9 cellular contexts compared by ENCODE assay signal in genomic region chr14:92728781-92729364, GRCh38. TPM values are rescaled to one million over a fixed set of nuclear protein-coding genes. Genes with fewer than 3 reads are reported as not detected.
DNase-seq lines count a peak whose midpoint lies in the region; ATAC-seq, FAIRE-seq and TF ChIP-seq lines count a peak whose summit lies in the region.
"Had no signal": no experiment of that assay in that cellular context is flagged by ENCODE, and none has a peak within 500 bp of the region (broad histone marks: within the 10 kb centered on the region; RNA-seq: fewer than 3 reads in every experiment).

No MANE protein-coding gene starts in this region.

- no peak overlapping the region for H2AFZ ChIP-seq in HepG2 (ENCODE audit: low read length)
- H2AFZ ChIP-seq in smooth muscle cell (ENCODE audit: low read depth), result no peak overlapping the region

- TF ChIP-seq CTCF in RWPE1 (conservative IDR thresholded peaks at IDR 0.05; ENCODE audit: low read depth) (no peak), HepG2 (CRISPR knock-in tag; IDR thresholded peaks at IDR 0.05) (no peak), esophagus squamous epithelium (IDR thresholded peaks at IDR 0.05) (no peak), smooth muscle cell (IDR thresholded peaks at IDR 0.05; ENCODE audit: borderline replicate concordance, insufficient read depth, poor library complexity, severe bottlenecking) (no peak)
- no peak for TF ChIP-seq CTCF in CD4-positive, alpha-beta T cell (IDR thresholded peaks at IDR 0.05)

- H3K36me3 Mint-ChIP-seq in CD4-positive, alpha-beta T cell (ENCODE audit: low read depth), result peaks cover 44% of the 10 kb centered on the region

- TF ChIP-seq EP300 in HepG2 (IDR thresholded peaks at IDR 0.05; ENCODE audit: low read depth in 2 of 2, low read length in 2 of 2) (no peak), HepG2 (CRISPR knock-in tag; IDR thresholded peaks at IDR 0.05; ENCODE audit: borderline replicate concordance) (no peak)

- TF ChIP-seq RAD21 in HepG2 (CRISPR knock-in tag; IDR thresholded peaks at IDR 0.05), result no peak

- BruUV-seq in HepG2 (replicated peaks; lab: Mats Ljungman, UMichigan), result no TSS peak

- H3K36me3 ChIP-seq in HepG2 (replicated peaks in 1 of 2; ENCODE audit: control insufficient read depth in 1 of 2, insufficient read depth in 2 of 2, low read length in 2 of 2) (peaks cover 4 to 13% of the 10 kb centered on the region in 2 experiments; a peak in 3 of 5 replicates), esophagus squamous epithelium (peaks cover 0 to 33% (median 6%) of the 10 kb centered on the region in 3 donors), smooth muscle cell (ENCODE audit: low read depth) (peaks cover 6% of the 10 kb centered on the region)

- no peak overlapping the region for H3K27ac Mint-ChIP-seq in CD4-positive, alpha-beta T cell

- no peaks in the 10 kb centered on the region for H3K4me1 Mint-ChIP-seq in CD4-positive, alpha-beta T cell (ENCODE audit: low read depth)

- H3K27ac ChIP-seq in RWPE1 (peak overlapping the region; percentile 48), HepG2 (ENCODE audit: extremely low read length, insufficient read depth, low read length) (no peak overlapping the region), esophagus squamous epithelium (no peak overlapping the region), smooth muscle cell (ENCODE audit: low read depth) (no peak overlapping the region)
- H3K27ac ChIP-seq in CD4-positive, alpha-beta T cell (ENCODE audit: low read depth, low read length), result no peak overlapping the region

- intact Hi-C loops in HepG2 (cut with micrococcal nuclease; ENCODE audit: unreplicated experiment), result no loop called here
- intact Hi-C loops in esophagus squamous epithelium (cut with DNase I), result no loop called here
- intact Hi-C loops in CD4-positive, alpha-beta T cell (cut with DNase I, micrococcal nuclease), result no loop called here

- WGBS in HepG2 (ENCODE audit: low lambda C conversion rate), result 95% methylated on average over 6 of the region's 8 CpGs
- WGBS in esophagus squamous epithelium, 2 donors, result 38 to 67% methylated on average over 7 to 8 of the region's 8 CpGs
- WGBS in smooth muscle cell (ENCODE audit: low lambda C conversion rate), result 91% methylated on average over 8 of the region's 8 CpGs

- H3K4me3 Mint-ChIP-seq in CD4-positive, alpha-beta T cell, result no peak overlapping the region

- peaks cover 33% of the 10 kb centered on the region for H3K4me1 ChIP-seq in HepG2 (ENCODE audit: insufficient read depth, low read length)
- H3K4me1 ChIP-seq in esophagus squamous epithelium, result peaks cover 4 to 50% (median 9%) of the 10 kb centered on the region in 3 donors
- H3K4me1 ChIP-seq in smooth muscle cell (ENCODE audit: low read depth), result peaks cover 5% of the 10 kb centered on the region

- H3K4me2 ChIP-seq in HepG2 (ENCODE audit: low read depth, low read length) (no peak overlapping the region), smooth muscle cell (no peak overlapping the region)

- in situ Hi-C loops in HepG2 (cut with HindIII; ENCODE audit: extremely low pct_ligation_motif_present, low pct_unique_long_range_greater_than_20kb), result no loop called here

- H4K20me1 ChIP-seq in HepG2 (ENCODE audit: insufficient read depth, low read length), result no peaks in the 10 kb centered on the region
- H4K20me1 ChIP-seq in smooth muscle cell (ENCODE audit: low read depth), result peaks cover 46% of the 10 kb centered on the region

- H3K27me3 Mint-ChIP-seq in CD4-positive, alpha-beta T cell, result no peaks in the 10 kb centered on the region

- H3K27me3 ChIP-seq in HepG2 (ENCODE audit: control insufficient read depth in 1 of 2, insufficient read depth in 2 of 2, low read length in 2 of 2) (no peaks in the 10 kb centered on the region), esophagus squamous epithelium (no peaks in the 10 kb centered on the region), smooth muscle cell (ENCODE audit: low read depth) (no peaks in the 10 kb centered on the region)
- H3K27me3 ChIP-seq in CD4-positive, alpha-beta T cell (ENCODE audit: control insufficient read depth, insufficient read depth, low read length), result no peaks in the 10 kb centered on the region
- H3K27me3 ChIP-seq: heart right ventricle had no signal

- TF ChIP-seq POLR2A in HepG2 (IDR thresholded peaks at IDR 0.05; ENCODE audit: insufficient read depth in 1 of 2, low read depth in 2 of 2, low read length in 2 of 2), result no peak
- no peak for TF ChIP-seq POLR2A in esophagus squamous epithelium (IDR thresholded peaks at IDR 0.05)

- no peak overlapping the region for H3K4me3 ChIP-seq in HepG2 (replicated peaks in 1 of 3; ENCODE audit: insufficient read depth in 1 of 3, low read depth in 2 of 3, low read length in 3 of 3)
- no peak overlapping the region for H3K4me3 ChIP-seq in esophagus squamous epithelium
- no peak overlapping the region for H3K4me3 ChIP-seq in smooth muscle cell
- H3K4me3 ChIP-seq: heart right ventricle had no signal

- no peaks in the 10 kb centered on the region for H3K9me3 Mint-ChIP-seq in CD4-positive, alpha-beta T cell

- FAIRE-seq in HepG2 (lab: Jason Lieb, UNC), result no peak

- CTCF ChIA-PET in RWPE1 (lab: Yijun Ruan, JAX) (interaction anchor here (0.5 to 1.0 kb wide), 2 partner anchors 42 to 73 kb away, joined by 3 read pairs; no protein-coding TSS in a partner anchor), HepG2 (lab: Yijun Ruan, JAX; ENCODE audit: low intra/inter-chr PET ratio, low total read pairs) (no interaction called here)
- CTCF ChIA-PET in CD4-positive, alpha-beta T cell (lab: Charles Lee), result no interaction called here

- ATAC-seq in HG02798 (IDR thresholded peaks at IDR 0.05; ENCODE audit: poor library complexity, unreplicated experiment) (peak; percentile 51), HepG2 (no peak)
- ATAC-seq in CD4-positive, alpha-beta T cell (ENCODE audit: poor library complexity), result no peak

- peaks cover 8% of the 10 kb centered on the region for H3F3A ChIP-seq in smooth muscle cell (ENCODE audit: low read depth)

- H3K9ac ChIP-seq in HepG2 (ENCODE audit: insufficient read depth, low read depth, low read length) (no peak overlapping the region), smooth muscle cell (ENCODE audit: low read depth) (no peak overlapping the region)

- H3K9me3 ChIP-seq in HepG2 (ENCODE audit: low read length) (no peaks in the 10 kb centered on the region), esophagus squamous epithelium (no peaks in the 10 kb centered on the region), smooth muscle cell (replicated peaks; ENCODE audit: low read depth) (no peaks in the 10 kb centered on the region)
- no peaks in the 10 kb centered on the region for H3K9me3 ChIP-seq in CD4-positive, alpha-beta T cell (ENCODE audit: control insufficient read depth, low read length)

- POLR2A ChIA-PET in RWPE1 (lab: Yijun Ruan, JAX; ENCODE audit: low non-redundant PET) (interaction anchor here (0.6 kb wide), 1 partner anchor 42 kb away, joined by 4 read pairs; no protein-coding TSS in a partner anchor), HepG2 (lab: Yijun Ruan, JAX) (no interaction called here)
- POLR2A ChIA-PET in CD4-positive, alpha-beta T cell (lab: Charles Lee), result no interaction called here

- DNase-seq in NCI-H2107 treated with DMSO at 0.1 percent for 48 hours (lab: John Stamatoyannopoulos, UW; ENCODE audit: unreplicated experiment) (peak; percentile 77), NCI-H2107 (lab: John Stamatoyannopoulos, UW) (no peak), RWPE1 (ENCODE audit: low spot score) (peak; percentile 84), HepG2 (ENCODE audit: low spot score) (no peak), esophagus squamous epithelium (lab: John Stamatoyannopoulos, UW) (no peak), smooth muscle cell (lab: John Stamatoyannopoulos, UW; ENCODE audit: unreplicated experiment) (no peak)
- no peak for DNase-seq in CD4-positive, alpha-beta T cell
- DNase-seq: heart right ventricle had no signal

- H3K79me2 ChIP-seq in HepG2 (ENCODE audit: insufficient read depth, low read length) (no peaks in the 10 kb centered on the region), smooth muscle cell (ENCODE audit: low read depth) (peaks cover 4% of the 10 kb centered on the region)

TF ChIP-seq in HepG2, 621 proteins besides CTCF, POLR2A, EP300 and RAD21:
- no peak for TF ChIP-seq GTF2F1 (IDR thresholded peaks at IDR 0.05; ENCODE audit: low read length)
- TF ChIP-seq ZNF768 (CRISPR knock-in tag; IDR thresholded peaks at IDR 0.05), result peak; percentile 16

RNA-seq across cellular contexts. Expression of gene LGMN, which starts 19.6 kb away (rescaled TPM):
- 10.4 and 28.9 TPM in 2 replicates for total RNA-seq in HepG2 (2016; rRNA removed; fragmentation: Illumina TruSeq; extraction: Trizol)
- 3.0 and 5.2 TPM in 2 replicates for total RNA-seq in HepG2 (2016; cell fraction: cytosol; rRNA removed; fragmentation: Illumina TruSeq; extraction: Trizol; ENCODE audit: low read depth)
- 10.1 and 29.2 TPM in 2 replicates for total RNA-seq in HepG2 (2016; cell fraction: insoluble cytoplasmic fraction; rRNA removed; fragmentation: Illumina TruSeq; extraction: Trizol)
- 6.4 and 6.6 TPM in 2 replicates for total RNA-seq in HepG2 (2016; cell fraction: membrane; rRNA removed; fragmentation: Illumina TruSeq; extraction: Trizol)
- 26.8 and 34.0 TPM in 2 replicates for total RNA-seq in HepG2 (2016; cell fraction: nucleus; rRNA removed; fragmentation: Illumina TruSeq; extraction: Trizol)
- 76.4 and 83.6 TPM in 2 replicates for polyA plus RNA-seq in HepG2 (2011; rRNA removed)
- polyA plus RNA-seq in HepG2 (2011; cell fraction: cytosol; rRNA removed), result 76.0 and 85.2 TPM in 2 replicates
- polyA plus RNA-seq in HepG2 (2011; cell fraction: nucleus; rRNA removed), result 50.5 and 61.9 TPM in 2 replicates
- 45.0 and 57.9 TPM in 2 replicates for polyA plus RNA-seq in HepG2 (2012)
- 3.5 and 4.0 TPM in 2 replicates for polyA plus RNA-seq in HepG2 (2016; cell fraction: cytosol; fragmentation: Illumina TruSeq; extraction: Trizol; ENCODE audit: low read depth)
- 12.3 and 12.9 TPM in 2 replicates for polyA plus RNA-seq in HepG2 (2016; cell fraction: insoluble cytoplasmic fraction; fragmentation: Illumina TruSeq; extraction: Trizol; ENCODE audit: low read depth)
- polyA plus RNA-seq in HepG2 (2016; cell fraction: membrane; fragmentation: Illumina TruSeq; extraction: Trizol; ENCODE audit: low read depth), result 4.3 and 4.4 TPM in 2 replicates
- 46.4 and 49.9 TPM in 2 replicates for polyA plus RNA-seq in HepG2 (2016; cell fraction: nucleus; fragmentation: Illumina TruSeq; extraction: Trizol; ENCODE audit: insufficient read depth, low read depth)
- polyA minus RNA-seq in HepG2 (2011; rRNA and poly(A)+ RNA removed; ENCODE audit: low replicate concordance), result 30.5 and 33.0 TPM in 2 replicates
- polyA minus RNA-seq in HepG2 (2011; cell fraction: cytosol; rRNA and poly(A)+ RNA removed), result 17.5 and 19.4 TPM in 2 replicates
- polyA minus RNA-seq in HepG2 (2011; cell fraction: nucleus; rRNA and poly(A)+ RNA removed), result 14.9 and 23.0 TPM in 2 replicates
- 100 to 1,000 TPM in 1 of 4 donors, 10 to 100 TPM in 3; 42.6 to 107 (median 70.8) TPM for total RNA-seq in esophagus squamous epithelium
- 1 to 10 TPM; 4.5 to 4.9 TPM for total RNA-seq in CD4-positive, alpha-beta T cell
- 110 and 124 TPM in 2 replicates for total RNA-seq in smooth muscle cell
- polyA plus RNA-seq in smooth muscle cell, result 111 and 133 TPM in 2 replicates

Comparison
In these comparisons a context has a peak if more than half of its experiments do, and no peak if none do; other contexts are left out.
1. DNase-seq: peak in NCI-H2107 treated with DMSO at 0.1 percent for 48 hours (single experiment) and RWPE1 (single experiment); none in NCI-H2107 (single experiment), HepG2 (single experiment), esophagus squamous epithelium (single experiment), CD4-positive, alpha-beta T cell (0 of 10) and smooth muscle cell (single experiment).